ENCODE assay signal across 19 cellular contexts in the genomic region with DNA sequence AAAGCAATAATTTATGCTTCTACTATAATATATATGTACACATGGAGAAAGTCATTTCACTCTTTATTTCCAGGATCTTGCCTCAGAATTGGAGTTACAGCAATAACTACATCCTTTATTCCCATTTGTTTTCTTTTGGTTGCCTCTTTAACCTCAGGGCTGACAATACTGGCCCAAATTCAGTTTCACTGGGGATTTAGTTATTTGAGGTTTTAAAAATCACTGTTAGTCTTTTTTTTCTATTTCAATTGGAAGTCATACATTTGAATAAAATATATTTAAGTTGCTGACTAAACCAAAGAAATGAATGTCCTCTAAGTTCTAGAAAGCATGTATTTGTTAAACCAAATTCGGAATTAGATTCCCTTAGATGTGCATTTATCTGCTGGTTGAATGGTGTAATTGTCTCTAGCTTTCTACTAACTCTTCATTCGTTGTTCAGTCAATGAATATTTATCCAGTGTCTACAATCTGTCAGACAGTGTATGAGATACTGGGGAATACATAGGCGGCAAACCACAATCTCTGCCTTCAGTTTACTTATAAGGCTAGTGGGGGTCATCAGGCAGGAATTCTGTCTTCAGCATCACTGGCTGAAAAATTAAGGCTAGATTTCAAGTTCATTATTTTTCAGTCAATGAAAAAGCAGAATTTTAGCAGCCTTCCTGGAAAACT.
A peak's percentile ranks its signal among the peaks of the same experiment; 100 is the strongest.
DNase-seq lines count a peak whose midpoint lies in the region; ATAC-seq, FAIRE-seq and TF ChIP-seq lines count a peak whose summit lies in the region.
"Had no signal": no experiment of that assay in that cellular context is flagged by ENCODE, and none has a peak within 500 bp of the region (broad histone marks: within the 10 kb centered on the region; RNA-seq: fewer than 3 reads in every experiment).

No MANE protein-coding gene starts in this region.

- in situ Hi-C loops in astrocyte of the cerebellum (cut with HindIII; ENCODE audit: low sequenced_read_pairs), result no loop called here

- TF ChIP-seq CTCF in astrocyte of the cerebellum (IDR thresholded peaks at IDR 0.05; ENCODE audit: low read depth, low read length, missing control alignments), result no peak

- no peak for TF ChIP-seq POLR2A in GM12891 (IDR thresholded peaks at IDR 0.05; ENCODE audit: low read depth, low read length)

- ATAC-seq in GM18909 (IDR thresholded peaks at IDR 0.05; ENCODE audit: poor library complexity, unreplicated experiment), result no peak
- ATAC-seq in HG02981 (IDR thresholded peaks at IDR 0.05; ENCODE audit: unreplicated experiment), result no peak
- ATAC-seq: GM23338 had no signal

- DNase-seq in EH (ENCODE audit: low read depth), result peak; percentile 22
- peak; percentile 59 for DNase-seq in astrocyte of the cerebellum (ENCODE audit: low read depth)
- peak; percentile 64 for DNase-seq in epidermal melanocyte (ENCODE audit: insufficient read length, low spot score)
- DNase-seq in pons (ENCODE audit: low spot score), result peak; percentile 25
- no peak for DNase-seq in GM12891 (ENCODE audit: insufficient read length, low spot score)
- DNase-seq: HFFc6, NCI-H1048, NCI-H1417, NCI-H1694, NCI-H2029 treated with DMSO at 0.1 percent for 48 hours, NCI-H2227 treated with DMSO at 0.1 percent for 48 hours, NCI-H69, SHP77 treated with DMSO at 0.1 percent for 48 hours had no signal

- FAIRE-seq in GM12891 (lab: Jason Lieb, UNC), result no peak
- FAIRE-seq: D721Med had no signal

- no peak overlapping the region for H3K4me3 ChIP-seq in astrocyte of the cerebellum (ENCODE audit: low read depth, low read length)
- H3K4me3 ChIP-seq: GM23338, HAP-1, SK-N-MC had no signal

TF ChIP-seq in GM12891, 5 proteins besides CTCF, POLR2A, EP300 and RAD21:
- TF ChIP-seq PAX5 (IDR thresholded peaks at IDR 0.05; ENCODE audit: insufficient read depth, low read length, severe bottlenecking) (no peak), POU2F2 (IDR thresholded peaks at IDR 0.05; ENCODE audit: low read depth, low read length) (no peak), SPI1 (IDR thresholded peaks at IDR 0.05; ENCODE audit: low read depth, low read length) (no peak), TAF1 (IDR thresholded peaks at IDR 0.05; ENCODE audit: low read depth, low read length) (no peak), POLR2AphosphoS5 (IDR thresholded peaks at IDR 0.05; ENCODE audit: low read depth, low read length) (no peak)
